In the genomic region with DNA sequence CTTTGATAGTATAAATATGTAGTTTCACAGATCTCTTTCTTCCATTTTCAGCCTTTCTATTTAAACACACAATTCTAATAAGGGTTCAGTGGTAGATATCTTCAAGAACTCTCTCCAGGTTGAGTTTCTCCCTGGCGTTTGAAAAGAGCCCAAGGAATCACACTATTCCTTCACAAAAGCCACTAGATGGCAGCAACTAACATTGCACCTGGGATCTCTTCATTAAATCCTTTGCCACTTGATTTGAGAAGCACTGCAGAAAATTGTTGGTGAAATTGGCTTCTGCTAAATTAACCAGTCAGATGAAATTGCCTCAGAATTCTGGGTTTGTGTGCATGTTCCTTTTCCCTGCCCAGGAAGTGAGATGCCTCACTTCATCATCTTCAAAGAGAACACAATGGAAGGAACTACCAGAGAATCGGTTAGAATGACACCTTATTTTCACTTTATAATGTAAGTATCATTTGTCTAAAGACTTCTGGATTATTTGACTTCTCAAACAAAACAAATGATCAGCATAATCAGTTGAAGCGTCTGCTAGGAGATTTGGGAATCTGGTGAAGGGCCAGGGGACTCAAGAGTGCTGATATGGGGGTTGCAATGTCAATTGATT, we compare ENCODE assay signal across 8 cellular contexts. TPM values are rescaled to one million over a fixed set of nuclear protein-coding genes. Genes with fewer than 3 reads are reported as not detected.
DNase-seq lines count a peak whose midpoint lies in the region; ATAC-seq and TF ChIP-seq lines count a peak whose summit lies in the region.

No MANE protein-coding gene starts in this region.

- H3K27me3 ChIP-seq in dorsolateral prefrontal cortex = peaks cover 0 to 3% (median 0%) of the 10 kb centered on the region in 45 donors

- no peak overlapping the region for H3K4me3 ChIP-seq in dorsolateral prefrontal cortex

- intact Hi-C loops in dorsolateral prefrontal cortex (cut with DNase I) = loop anchor here (2.0 to 5.0 kb wide), 2 partner anchors 585 to 586 kb away; no protein-coding TSS in a partner anchor

- ATAC-seq in GM21360 (IDR thresholded peaks at IDR 0.05; ENCODE audit: unreplicated experiment) (no peak), HG03045 (IDR thresholded peaks at IDR 0.05; ENCODE audit: unreplicated experiment) (no peak)

- TF ChIP-seq CTCF in C4-2B (conservative IDR thresholded peaks at IDR 0.05) (peak; percentile 86), dorsolateral prefrontal cortex (IDR thresholded peaks at IDR 0.05 in 54 of 56, conservative IDR thresholded peaks at IDR 0.05 in 2 of 56; ENCODE audit: low read depth in 1 of 56, partially characterized antibody in 56 of 56) (peak; percentile 38 to 85 (median 66))

- H3K27ac ChIP-seq in C4-2B = no peak overlapping the region
- no peak overlapping the region for H3K27ac ChIP-seq in dorsolateral prefrontal cortex

- DNase-seq in HK-2 (ENCODE audit: unreplicated experiment) = peak; percentile 9
- DNase-seq in NCI-H748 (lab: John Stamatoyannopoulos, UW; ENCODE audit: unreplicated experiment) = peak; percentile 64
- peak in 1 of 10 donors; percentile 42 for DNase-seq in dorsolateral prefrontal cortex
- DNase-seq in mucosa of gallbladder (ENCODE audit: low spot score) = peak; percentile 20
- DNase-seq in activated CD8-positive, alpha-beta memory T cell treated with anti-CD3 and anti-CD28 coated beads for 24 hours = no peak

RNA-seq across cellular contexts. Expression of gene CCDC198, which starts 6.8 kb away (rescaled TPM):
- total RNA-seq in dorsolateral prefrontal cortex = not detected
- 110 TPM for total RNA-seq in mucosa of gallbladder

Comparison
In these comparisons a context has a peak if more than half of its experiments do, and no peak if none do; other contexts are left out.
1. RNA of gene CCDC198, which starts 6.8 kb away (total RNA-seq): 110 TPM in mucosa of gallbladder (single experiment); not detected in dorsolateral prefrontal cortex; every median in the first group is over 10 times any median in the second.